1 cellular context compared by ENCODE assay signal in the genomic region with DNA sequence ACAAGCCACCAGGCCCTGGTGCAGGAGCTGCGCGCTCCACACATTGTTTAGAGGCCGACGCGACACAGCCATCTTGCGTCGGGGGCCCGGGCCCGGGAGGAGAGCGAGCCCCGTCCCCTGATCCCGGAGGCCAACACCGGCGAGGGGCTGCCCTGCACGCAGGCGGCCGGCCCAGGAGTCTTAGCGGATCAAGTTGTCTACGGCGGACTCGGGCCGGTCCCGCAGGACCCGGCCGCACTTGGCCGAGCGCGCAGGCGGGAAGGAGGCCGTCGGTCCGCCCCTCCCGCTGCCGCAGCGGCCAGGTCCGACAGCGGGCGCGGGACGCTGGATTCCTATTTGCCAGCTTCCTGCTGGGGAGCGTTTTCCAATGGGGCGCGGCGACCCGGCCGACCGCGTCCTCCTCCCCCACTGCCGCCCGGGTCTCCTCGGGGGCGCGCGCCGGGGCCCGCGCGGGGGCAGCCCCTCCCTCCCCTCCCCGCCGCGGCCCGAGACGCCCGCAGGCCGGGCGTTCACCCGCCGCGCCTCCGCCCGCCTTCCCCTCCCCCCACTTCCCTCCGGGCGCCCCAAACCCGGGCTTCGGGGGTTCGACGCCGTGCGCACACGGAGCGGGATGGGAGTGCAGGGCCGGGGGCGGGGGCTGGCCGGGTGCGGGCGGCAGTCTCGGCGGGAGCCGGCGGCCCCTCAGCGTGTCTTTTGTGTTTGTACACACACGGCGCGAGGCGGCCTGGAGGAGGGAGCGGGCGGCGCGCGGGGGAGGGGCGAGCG.
TF ChIP-seq lines count a peak whose summit lies in the region.

No MANE protein-coding gene starts in this region.

TF ChIP-seq in endothelial cell of umbilical vein, 7 proteins besides CTCF, POLR2A, EP300 and RAD21 (continued from another document):
- TF ChIP-seq JUN (IDR thresholded peaks at IDR 0.05; ENCODE audit: borderline replicate concordance, insufficient read depth, insufficient read length, low read depth) (no peak), FOS (IDR thresholded peaks at IDR 0.05; ENCODE audit: borderline replicate concordance, insufficient read depth, low read length) (peak; percentile 8), POLR2AphosphoS5 (IDR thresholded peaks at IDR 0.05; ENCODE audit: insufficient read depth, low read depth, low read length) (peak; percentile 59)
- TF ChIP-seq, protein P1, sequence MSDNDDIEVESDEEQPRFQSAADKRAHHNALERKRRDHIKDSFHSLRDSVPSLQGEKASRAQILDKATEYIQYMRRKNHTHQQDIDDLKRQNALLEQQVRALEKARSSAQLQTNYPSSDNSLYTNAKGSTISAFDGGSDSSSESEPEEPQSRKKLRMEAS (IDR thresholded peaks at IDR 0.05; ENCODE audit: insufficient read depth, insufficient read length), result no peak
